8 cellular contexts compared by ENCODE assay signal in genomic region chr6:27902335-27903314, GRCh38. TPM values are rescaled to one million over a fixed set of nuclear protein-coding genes. Genes with fewer than 3 reads are reported as not detected.
DNase-seq lines count a peak whose midpoint lies in the region; ATAC-seq and TF ChIP-seq lines count a peak whose summit lies in the region.

No MANE protein-coding gene starts in this region.

- intact Hi-C loops in CD4-positive, alpha-beta memory T cell (cut with micrococcal nuclease), result loop anchor here (1.0 to 10.0 kb wide), 6 partner anchors 178 to 936 kb away; partner anchors contain the start of genes ZNF165 and ZSCAN16
- intact Hi-C loops in mucosa of descending colon (cut with DNase I, micrococcal nuclease), result no loop called here

- CTCF ChIA-PET in CD4-positive, alpha-beta memory T cell (lab: Charles Lee; ENCODE audit: partially characterized antibody), result interaction anchor here (0.7 to 1.4 kb wide), 10 partner anchors 9 to 1877 kb away, joined by 3 to 9 read pairs (median 3); partner anchors contain the start of gene POM121L2

- no peaks in the 10 kb centered on the region for H3K9me3 ChIP-seq in CD4-positive, alpha-beta memory T cell (ENCODE audit: control insufficient read depth in 1 of 2, low read length in 2 of 2)
- no peaks in the 10 kb centered on the region for H3K9me3 ChIP-seq in mucosa of descending colon

- H3K27me3 ChIP-seq in CD4-positive, alpha-beta memory T cell (ENCODE audit: insufficient read depth, low read length), result peaks cover 4% of the 10 kb centered on the region

- peak overlapping the region; percentile 53 for H3K4me3 ChIP-seq in CD4-positive, alpha-beta memory T cell (ENCODE audit: low read length in 2 of 2)
- H3K4me3 ChIP-seq in mucosa of descending colon, result peak overlapping the region; percentile 29

- peaks cover 0 to 12% (median 4%) of the 10 kb centered on the region in 4 donors for H3K4me1 Mint-ChIP-seq in CD4-positive, alpha-beta memory T cell

- peak; percentile 87 to 91 (median 90) for DNase-seq in CD4-positive, alpha-beta memory T cell
- peak; percentile 82 for DNase-seq in HS-5 (ENCODE audit: low read depth)
- DNase-seq in NOMO-1 treated with DMSO at 0.1 percent for 48 hours (lab: John Stamatoyannopoulos, UW; ENCODE audit: unreplicated experiment), result peak; percentile 77
- peak; percentile 91 for DNase-seq in activated T-cell treated with anti-CD3 and anti-CD28 coated beads for 1 hour (ENCODE audit: low read depth)
- DNase-seq in epidermal melanocyte (ENCODE audit: insufficient read length, low spot score), result peak; percentile 38
- peak; percentile 76 to 94 (median 85) for DNase-seq in mucosa of descending colon
- DNase-seq in stimulated activated CD8-positive, alpha-beta memory T cell treated with anti-CD3 and anti-CD28 coated beads, Interleukin-4, amount 100 ng/mL, for 24 hours (ENCODE audit: low read depth), result peak; percentile 76

- POLR2A ChIA-PET in CD4-positive, alpha-beta memory T cell (lab: Charles Lee; ENCODE audit: partially characterized antibody), result interaction anchor here (0.8 to 1.7 kb wide), 12 partner anchors 9 to 776 kb away, joined by 3 to 13 read pairs (median 3); a partner anchor contains a TSS

- peak overlapping the region; percentile 51 for H3K27ac ChIP-seq in CD4-positive, alpha-beta memory T cell (ENCODE audit: low read depth, low read length)

- peaks cover 0 to 9% (median 0%) of the 10 kb centered on the region in 8 donors for H3K9me3 Mint-ChIP-seq in CD4-positive, alpha-beta memory T cell

- H3K4me1 ChIP-seq in CD4-positive, alpha-beta memory T cell (ENCODE audit: insufficient read depth, low read length), result peaks cover 5% of the 10 kb centered on the region
- peaks cover 2% of the 10 kb centered on the region for H3K4me1 ChIP-seq in mucosa of descending colon (ENCODE audit: low read depth)

- H3K36me3 ChIP-seq in CD4-positive, alpha-beta memory T cell (ENCODE audit: insufficient read depth, low read length), result no peaks in the 10 kb centered on the region
- no peaks in the 10 kb centered on the region for H3K36me3 ChIP-seq in mucosa of descending colon (ENCODE audit: low read depth)

- peak overlapping the region; percentile 87 to 98 (median 90) for H3K4me3 Mint-ChIP-seq in CD4-positive, alpha-beta memory T cell

- peaks cover 0 to 10% of the 10 kb centered on the region in 2 donors for H3K36me3 Mint-ChIP-seq in CD4-positive, alpha-beta memory T cell

- no peak for TF ChIP-seq CTCF in mucosa of descending colon (IDR thresholded peaks at IDR 0.05)

- peak; percentile 65 for ATAC-seq in GM19467 (IDR thresholded peaks at IDR 0.05; ENCODE audit: unreplicated experiment)
- peak; percentile 90 for ATAC-seq in mucosa of descending colon

- H3K27ac Mint-ChIP-seq in CD4-positive, alpha-beta memory T cell, result peak overlapping the region; percentile 94 to 100 (median 97)

- H3K27me3 Mint-ChIP-seq in CD4-positive, alpha-beta memory T cell, result peaks cover 8 to 10% of the 10 kb centered on the region in 2 donors

RNA-seq across cellular contexts. Expression of gene OR2B2, which starts 9.6 kb away (rescaled TPM):
- total RNA-seq in CD4-positive, alpha-beta memory T cell, result not detected
- not detected for polyA plus RNA-seq in CD4-positive, alpha-beta memory T cell
- total RNA-seq in mucosa of descending colon, result not detected

RNA-seq across cellular contexts. Expression of gene OR2B6, which starts 54.4 kb away (rescaled TPM):
- total RNA-seq in CD4-positive, alpha-beta memory T cell, result not detected
- polyA plus RNA-seq in CD4-positive, alpha-beta memory T cell, result not detected
- not detected for total RNA-seq in mucosa of descending colon

Comparison
In these comparisons a context has a peak if more than half of its experiments do, and no peak if none do; other contexts are left out.
1. Peak in every context shown above with its lines: DNase-seq, ATAC-seq, H3K4me3 ChIP-seq and H3K27ac ChIP-seq.
2. DNase-seq: peak in every context shown above with its lines; median percentile 91 in activated T-cell treated with anti-CD3 and anti-CD28 coated beads for 1 hour; 90 in CD4-positive, alpha-beta memory T cell; 85 in mucosa of descending colon; 82 in HS-5; 77 in NOMO-1 treated with DMSO at 0.1 percent for 48 hours; 76 in stimulated activated CD8-positive, alpha-beta memory T cell treated with anti-CD3 and anti-CD28 coated beads, Interleukin-4, amount 100 ng/mL, for 24 hours; 38 in epidermal melanocyte.